Comparison of ENCODE assay signal across 8 cellular contexts in the genomic region with DNA sequence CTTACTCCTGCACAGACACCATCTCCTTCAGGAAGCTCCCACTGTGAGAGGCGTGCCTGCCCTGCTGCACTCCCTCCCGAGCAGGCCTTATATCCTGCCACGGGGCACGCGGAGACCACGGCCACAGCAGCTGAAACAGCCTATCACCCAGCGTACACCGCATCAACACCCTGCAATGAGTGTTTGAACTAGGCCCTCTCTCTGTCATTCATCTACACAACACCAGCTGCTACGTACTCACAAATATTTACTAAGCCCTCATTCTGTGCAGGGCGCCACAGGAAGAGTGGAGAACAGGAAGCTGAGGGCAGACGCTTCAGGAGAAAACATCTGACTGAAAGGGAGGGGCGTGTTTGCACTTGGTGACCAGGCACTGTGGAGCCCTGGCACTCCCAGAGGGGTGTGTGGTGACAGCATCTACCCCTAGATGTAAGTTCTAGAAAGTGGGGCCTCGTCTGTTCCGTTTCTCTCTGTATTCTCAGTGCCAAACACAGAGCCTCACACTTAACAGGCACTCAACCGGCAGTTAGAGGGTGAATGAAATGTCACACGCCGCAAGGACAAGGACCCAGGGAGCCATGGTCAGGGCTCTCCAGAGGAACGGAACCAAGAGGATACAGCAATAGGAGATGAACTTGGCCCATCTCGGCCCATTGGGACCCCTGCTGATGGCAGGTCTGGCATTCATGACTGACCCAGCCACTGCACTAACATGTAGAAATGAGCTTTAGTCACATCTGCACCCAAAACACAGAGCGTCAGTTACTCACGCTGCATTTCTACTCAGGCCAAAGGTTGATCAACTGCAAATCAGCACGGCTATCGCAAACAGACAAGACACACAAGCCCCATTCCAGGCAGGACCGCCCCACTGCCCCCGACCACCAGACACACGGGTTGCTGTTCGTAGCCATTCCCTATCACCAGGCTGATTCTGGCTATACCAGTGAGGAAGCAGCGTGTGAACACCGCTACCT. TPM values are rescaled to one million over a fixed set of nuclear protein-coding genes. Genes with fewer than 3 reads are reported as not detected.
DNase-seq lines count a peak whose midpoint lies in the region; ATAC-seq, FAIRE-seq and TF ChIP-seq lines count a peak whose summit lies in the region.

No MANE protein-coding gene starts in this region.

- H3K9ac ChIP-seq in H1 (replicated peaks in 1 of 4; ENCODE audit: extremely low read depth in 1 of 4, low read depth in 3 of 4, low read length in 3 of 4) = no peak overlapping the region

- H3K18ac ChIP-seq in H1 (ENCODE audit: extremely low read depth, low read length) = no peak overlapping the region

- no peaks in the 10 kb centered on the region for H3K27me3 ChIP-seq in H1 (replicated peaks in 1 of 4; ENCODE audit: control insufficient read depth in 3 of 4, extremely low read depth in 1 of 4, insufficient read depth in 3 of 4, low read length in 3 of 4)
- H3K27me3 ChIP-seq in aorta (ENCODE audit: control insufficient read depth in 1 of 2, insufficient read depth in 2 of 2, low read length in 1 of 2) = no peaks in the 10 kb centered on the region

- H2BK12ac ChIP-seq in H1 (ENCODE audit: low read depth, low read length) = no peak overlapping the region; the same call in 1 of the 2 replicates

- no peak for TF ChIP-seq RAD21 in H1 (IDR thresholded peaks at IDR 0.05 in 1 of 2, conservative IDR thresholded peaks at IDR 0.05 in 1 of 2; ENCODE audit: low read depth in 2 of 2, low read length in 2 of 2)

- no peak overlapping the region for H4K91ac ChIP-seq in H1 (replicated peaks; ENCODE audit: insufficient read length, low read length)

- H3K27ac ChIP-seq in H1 (ENCODE audit: low read depth, low read length) (no peak overlapping the region), aorta (ENCODE audit: low read depth in 1 of 2, low read length in 2 of 2) (no peak overlapping the region)

- H4K8ac ChIP-seq in H1 (ENCODE audit: extremely low read depth, insufficient read depth, low read length) = no peak overlapping the region

- TF ChIP-seq EP300 in H1 (IDR thresholded peaks at IDR 0.05; ENCODE audit: borderline replicate concordance in 1 of 2, low read depth in 2 of 2, low read length in 2 of 2) = no peak

- no peak; the same call in 1 of the 2 replicates for TF ChIP-seq POLR2A in GM12891 (IDR thresholded peaks at IDR 0.05; ENCODE audit: low read depth, low read length)
- no peak for TF ChIP-seq POLR2A in H1 (IDR thresholded peaks at IDR 0.05; ENCODE audit: control extremely low read depth in 1 of 2, low read depth in 2 of 2, low read length in 2 of 2)

- no peak overlapping the region for H3K56ac ChIP-seq in H1 (replicated peaks; ENCODE audit: insufficient read length, low read depth, low read length)

- H2BK20ac ChIP-seq in H1 (ENCODE audit: low read length) = no peak overlapping the region

- no peak overlapping the region for H3K4me3 ChIP-seq in H1 (ENCODE audit: extremely low read depth in 1 of 4, insufficient read depth in 2 of 4, low read depth in 3 of 4, low read length in 4 of 4)
- no peak overlapping the region for H3K4me3 ChIP-seq in aorta (ENCODE audit: low read length in 2 of 2)

- no peak overlapping the region; a peak in 1 of 4 replicates for H3K4me2 ChIP-seq in H1 (ENCODE audit: insufficient read depth in 1 of 2, low read depth in 2 of 2, low read length in 2 of 2)

- H3K36me3 ChIP-seq in H1 (ENCODE audit: control insufficient read depth in 2 of 4, insufficient read depth in 4 of 4, low read length in 3 of 4) = no peaks in the 10 kb centered on the region
- H3K36me3 ChIP-seq in aorta (ENCODE audit: control insufficient read depth in 1 of 2, insufficient read depth in 2 of 2, low read length in 1 of 2) = no peaks in the 10 kb centered on the region

- H3K79me1 ChIP-seq in H1 (ENCODE audit: low read depth, low read length) = peaks cover 55% of the 10 kb centered on the region

- POLR2A ChIA-PET in activated CD8-positive, alpha-beta T cell treated with anti-CD3 and anti-CD28 coated beads for 36 hours (lab: Charles Lee) = interaction anchor here (0.6 to 1.9 kb wide), 9 partner anchors 9 to 242 kb away, joined by 3 to 8 read pairs (median 5); partner anchors contain the start of gene CATSPERD
- POLR2A ChIA-PET in H1 (lab: Charles Lee; ENCODE audit: partially characterized antibody) = interaction anchor here (1.0 to 2.7 kb wide), 5 partner anchors 11 to 135 kb away, joined by 4 to 11 read pairs (median 6); partner anchors contain the start of genes NDUFA11, RANBP3 and VMAC

- 85% methylated on average over 26 of the region's 29 CpGs; no CpG with 5 or more reads in 1 of the 2 experiments for WGBS in H1 (ENCODE audit: extremely low coverage in 1 of 2, insufficient coverage in 1 of 2, insufficient read length in 1 of 2, insufficient replicate concordance in 2 of 2, low coverage in 1 of 2, low lambda C conversion rate in 2 of 2, missing lambda C conversion rate in 1 of 2), 2 experiments
- 69 to 73% methylated on average over 29 of the region's 29 CpGs for WGBS in aorta, 2 donors

- DNase-seq in GM12891 (ENCODE audit: insufficient read length, low spot score) (no peak), NCI-H2107 (lab: John Stamatoyannopoulos, UW) (peak; percentile 80), H1 (ENCODE audit: low read depth in 1 of 2, low spot score in 2 of 2) (no peak), aorta (peak in 1 of 2 donors; percentile 72), cerebellar nuclear complex (lab: John Stamatoyannopoulos, UW) (no peak)
- DNase-seq in activated CD8-positive, alpha-beta T cell treated with anti-CD3 and anti-CD28 coated beads for 36 hours = peak; percentile 79

- ATAC-seq in activated CD8-positive, alpha-beta T cell treated with anti-CD3 and anti-CD28 coated beads for 36 hours = peak; percentile 92
- peak; percentile 54 for ATAC-seq in aorta (ENCODE audit: low FRiP score)
- ATAC-seq in HG03378 (IDR thresholded peaks at IDR 0.05; ENCODE audit: unreplicated experiment) = no peak

- peak overlapping the region; percentile 11 for H3K4me3 Mint-ChIP-seq in activated CD8-positive, alpha-beta T cell treated with anti-CD3 and anti-CD28 coated beads for 36 hours
- H3K4me3 Mint-ChIP-seq in nephron = peak overlapping the region; percentile 2 to 11 (median 9)

- H3K9me3 Mint-ChIP-seq in activated CD8-positive, alpha-beta T cell treated with anti-CD3 and anti-CD28 coated beads for 36 hours = no peaks in the 10 kb centered on the region
- no peaks in the 10 kb centered on the region for H3K9me3 Mint-ChIP-seq in nephron

- H4K20me1 ChIP-seq in H1 (replicated peaks in 1 of 2; ENCODE audit: control insufficient read depth in 1 of 2, insufficient read depth in 2 of 2, low read length in 2 of 2) = peaks cover 59 to 60% of the 10 kb centered on the region in 2 experiments

- peak overlapping the region; percentile 61; the same call in 1 of the 2 replicates for H2BK5ac ChIP-seq in H1 (ENCODE audit: low read depth, low read length)

- peak; percentile 79 for FAIRE-seq in GM12891 (lab: Jason Lieb, UNC)
- FAIRE-seq in H1 (lab: Jason Lieb, UNC) = no peak

- no peak overlapping the region for H4K5ac ChIP-seq in H1 (ENCODE audit: insufficient read length, low read depth, low read length)

- no peak overlapping the region for H2BK120ac ChIP-seq in H1 (replicated peaks; ENCODE audit: low read depth, low read length)

- no peak overlapping the region for H2BK15ac ChIP-seq in H1 (ENCODE audit: low read length)

- H3K4ac ChIP-seq in H1 (replicated peaks; ENCODE audit: insufficient read length, low read depth, low read length) = no peak overlapping the region

- H3K9me3 ChIP-seq in H1 (ENCODE audit: insufficient read depth in 2 of 2, low read depth in 1 of 2, low read length in 1 of 2) = no peaks in the 10 kb centered on the region
- no peaks in the 10 kb centered on the region for H3K9me3 ChIP-seq in aorta (ENCODE audit: control insufficient read depth, low read length)

- peak overlapping the region; percentile 82 for H3K27ac Mint-ChIP-seq in activated CD8-positive, alpha-beta T cell treated with anti-CD3 and anti-CD28 coated beads for 36 hours
- peak overlapping the region; percentile 92 to 95 (median 93) for H3K27ac Mint-ChIP-seq in nephron

- H3K23me2 ChIP-seq in H1 (ENCODE audit: low read depth, low read length) = no peaks in the 10 kb centered on the region

- H3K27me3 Mint-ChIP-seq in activated CD8-positive, alpha-beta T cell treated with anti-CD3 and anti-CD28 coated beads for 36 hours = no peaks in the 10 kb centered on the region
- peaks cover 4% of the 10 kb centered on the region for H3K27me3 Mint-ChIP-seq in nephron (ENCODE audit: low read depth)

- H3K79me2 ChIP-seq in H1 (ENCODE audit: control insufficient read depth in 1 of 2, insufficient read depth in 2 of 2, low read length in 2 of 2) = peaks cover 12 to 96% of the 10 kb centered on the region in 2 experiments; a peak in 3 of 4 replicates

- H2AK5ac ChIP-seq in H1 (ENCODE audit: low read depth, low read length) = no peak overlapping the region

- H3K23ac ChIP-seq in H1 (ENCODE audit: insufficient read length) = no peak overlapping the region

- no peak overlapping the region for H3K14ac ChIP-seq in H1 (ENCODE audit: insufficient read length)

- H3K4me1 ChIP-seq in H1 (replicated peaks in 1 of 4; ENCODE audit: control insufficient read depth in 3 of 4, insufficient read depth in 4 of 4, low read length in 3 of 4) (peaks cover 7 to 27% (median 14%) of the 10 kb centered on the region in 4 experiments), aorta (ENCODE audit: control insufficient read depth in 1 of 2, insufficient read depth in 2 of 2, low read length in 2 of 2) (peaks cover 0 to 6% of the 10 kb centered on the region in 2 donors)

- H3K36me3 Mint-ChIP-seq in activated CD8-positive, alpha-beta T cell treated with anti-CD3 and anti-CD28 coated beads for 36 hours (ENCODE audit: low read depth) = peaks cover 22% of the 10 kb centered on the region
- peaks cover 3% of the 10 kb centered on the region for H3K36me3 Mint-ChIP-seq in nephron (ENCODE audit: low read depth)

- CTCF ChIA-PET in activated CD8-positive, alpha-beta T cell treated with anti-CD3 and anti-CD28 coated beads for 36 hours (lab: Charles Lee) = interaction anchor here (1.0 to 1.8 kb wide), 4 partner anchors 8 to 158 kb away, joined by 3 to 6 read pairs (median 4); no protein-coding TSS in a partner anchor
- CTCF ChIA-PET in H1 (lab: Charles Lee; ENCODE audit: partially characterized antibody) = interaction anchor here (1.0 to 2.0 kb wide), 3 partner anchors 10 to 158 kb away, joined by 3 to 7 read pairs (median 3); no protein-coding TSS in a partner anchor

- intact Hi-C loops in activated CD8-positive, alpha-beta T cell treated with anti-CD3 and anti-CD28 coated beads for 36 hours (cut with micrococcal nuclease) = no loop called here
- intact Hi-C loops in aorta (cut with DNase I) = no loop called here

- peaks cover 93% of the 10 kb centered on the region for H3K4me1 Mint-ChIP-seq in activated CD8-positive, alpha-beta T cell treated with anti-CD3 and anti-CD28 coated beads for 36 hours (ENCODE audit: low read depth)
- peaks cover 57% of the 10 kb centered on the region for H3K4me1 Mint-ChIP-seq in nephron

- no peak overlapping the region for H2AFZ ChIP-seq in H1 (ENCODE audit: low read length)

- TF ChIP-seq CTCF in activated CD8-positive, alpha-beta T cell treated with anti-CD3 and anti-CD28 coated beads for 36 hours (IDR thresholded peaks at IDR 0.05) = no peak
- TF ChIP-seq CTCF in H1 (IDR thresholded peaks at IDR 0.05; ENCODE audit: control extremely low read depth in 1 of 3, insufficient read depth in 1 of 3, low read depth in 1 of 3, low read length in 3 of 3) = no peak
- TF ChIP-seq CTCF in nephron (IDR thresholded peaks at IDR 0.05; ENCODE audit: unreplicated experiment in 3 of 3) = no peak

RNA-seq across cellular contexts. Expression of gene RANBP3, which starts 15.7 kb away (rescaled TPM):
- polyA plus RNA-seq in GM12891 (2012; ENCODE audit: low read depth, missing spikeins) = 40.5 TPM
- total RNA-seq in activated CD8-positive, alpha-beta T cell treated with anti-CD3 and anti-CD28 coated beads for 36 hours = 10 to 100 TPM; 74.3 to 87.5 TPM
- total RNA-seq in H1 (2021; fragmentation: NEBNext Ultra II Directional; extraction: Animal tissue kit (Norgen Biotek cat#: 25700)) = 87.0 and 95.4 TPM in 2 replicates
- polyA plus RNA-seq in H1 (2011; rRNA removed) = 122 and 159 TPM in 2 replicates
- 120 TPM for polyA plus RNA-seq in H1 (2011; cell fraction: cytosol; rRNA removed)
- polyA plus RNA-seq in H1 (2011; cell fraction: nucleus; rRNA removed) = 149 TPM
- polyA plus RNA-seq in H1 (2012, experiment 1 of 2) = 62.4 to 96.0 TPM (median 89.7 TPM) in 4 replicates
- polyA plus RNA-seq in H1 (2012, experiment 2 of 2) = 57.9 TPM
- 102 TPM for polyA plus RNA-seq in H1 (2013, experiment 1 of 2)
- polyA plus RNA-seq in H1 (2013, experiment 2 of 2) = 98.7 TPM
- 52.2 and 53.3 TPM in 2 replicates for polyA minus RNA-seq in H1 (2011; rRNA and poly(A)+ RNA removed)
- 65.6 TPM for polyA minus RNA-seq in H1 (2011; cell fraction: cytosol; rRNA and poly(A)+ RNA removed)
- polyA minus RNA-seq in H1 (2011; cell fraction: nucleus; rRNA and poly(A)+ RNA removed) = 34.1 TPM
- 10 to 100 TPM; 57.9 to 63.2 TPM for total RNA-seq in aorta
- 10 to 100 TPM; 19.5 to 43.3 TPM for polyA plus RNA-seq in aorta

RNA-seq across cellular contexts. Expression of gene CAPS, which starts 48.2 kb away (rescaled TPM):
- 2.9 TPM for polyA plus RNA-seq in GM12891 (2012; ENCODE audit: low read depth, missing spikeins)
- 1 to 10 TPM; 2.1 to 2.8 TPM for total RNA-seq in activated CD8-positive, alpha-beta T cell treated with anti-CD3 and anti-CD28 coated beads for 36 hours
- total RNA-seq in H1 (2021; fragmentation: NEBNext Ultra II Directional; extraction: Animal tissue kit (Norgen Biotek cat#: 25700)) = 1.8 and 2.1 TPM in 2 replicates
- polyA plus RNA-seq in H1 (2011; rRNA removed) (2.4 and 4.2 TPM in 2 replicates), aorta (10 to 100 TPM in 1 of 2 donors, 1 to 10 TPM in 1; 9.3 to 70.9 TPM)
- 4.2 TPM for polyA plus RNA-seq in H1 (2011; cell fraction: cytosol; rRNA removed)
- 8.2 TPM for polyA plus RNA-seq in H1 (2011; cell fraction: nucleus; rRNA removed)
- 1.9 to 3.7 TPM (median 2.8 TPM) in 4 replicates for polyA plus RNA-seq in H1 (2012, experiment 1 of 2)
- polyA plus RNA-seq in H1 (2012, experiment 2 of 2) = 1.7 TPM
- 2.1 TPM for polyA plus RNA-seq in H1 (2013, experiment 1 of 2)
- 1.4 TPM for polyA plus RNA-seq in H1 (2013, experiment 2 of 2)
- 0.24 and 0.47 TPM in 2 replicates for polyA minus RNA-seq in H1 (2011; rRNA and poly(A)+ RNA removed)
- polyA minus RNA-seq in H1 (2011; cell fraction: cytosol; rRNA and poly(A)+ RNA removed) = 0.66 TPM
- polyA minus RNA-seq in H1 (2011; cell fraction: nucleus; rRNA and poly(A)+ RNA removed) = 1.1 TPM
- total RNA-seq in aorta = 10 to 100 TPM in 1 of 2 donors, 1 to 10 TPM in 1; 9.4 to 14.0 TPM

RNA-seq across cellular contexts. Expression of gene VMAC, which starts 57.6 kb away (rescaled TPM):
- polyA plus RNA-seq in GM12891 (2012; ENCODE audit: low read depth, missing spikeins) = 2.4 TPM
- total RNA-seq in activated CD8-positive, alpha-beta T cell treated with anti-CD3 and anti-CD28 coated beads for 36 hours = 1 to 10 TPM; 1.2 to 2.5 TPM
- 1.2 and 1.3 TPM in 2 replicates for total RNA-seq in H1 (2021; fragmentation: NEBNext Ultra II Directional; extraction: Animal tissue kit (Norgen Biotek cat#: 25700))
- polyA plus RNA-seq in H1 (2011; rRNA removed) = 2.2 and 3.9 TPM in 2 replicates
- 3.9 TPM for polyA plus RNA-seq in H1 (2011; cell fraction: cytosol; rRNA removed)
- polyA plus RNA-seq in H1 (2011; cell fraction: nucleus; rRNA removed) = 5.9 TPM
- 1.3 to 2.1 TPM (median 1.8 TPM) in 4 replicates for polyA plus RNA-seq in H1 (2012, experiment 1 of 2)
- polyA plus RNA-seq in H1 (2012, experiment 2 of 2) = 1.1 TPM
- polyA plus RNA-seq in H1 (2013, experiment 1 of 2) = 1.2 TPM
- 1.5 TPM for polyA plus RNA-seq in H1 (2013, experiment 2 of 2)
- polyA minus RNA-seq in H1 (2011; rRNA and poly(A)+ RNA removed) = 0.56 and 1.1 TPM in 2 replicates
- polyA minus RNA-seq in H1 (2011; cell fraction: cytosol; rRNA and poly(A)+ RNA removed) = 2.6 TPM
- 2.6 TPM for polyA minus RNA-seq in H1 (2011; cell fraction: nucleus; rRNA and poly(A)+ RNA removed)
- total RNA-seq in aorta = 1 to 10 TPM; 3.9 to 9.2 TPM
- 1 to 10 TPM; 1.9 to 6.9 TPM for polyA plus RNA-seq in aorta

RNA-seq across cellular contexts. Expression of gene NDUFA11, which starts 58.7 kb away (rescaled TPM):
- 307 TPM for polyA plus RNA-seq in GM12891 (2012; ENCODE audit: low read depth, missing spikeins)
- total RNA-seq in activated CD8-positive, alpha-beta T cell treated with anti-CD3 and anti-CD28 coated beads for 36 hours = 100 to 1,000 TPM; 233 to 237 TPM
- total RNA-seq in H1 (2021; fragmentation: NEBNext Ultra II Directional; extraction: Animal tissue kit (Norgen Biotek cat#: 25700)) = 205 and 206 TPM in 2 replicates
- 1,037 and 1,353 TPM in 2 replicates for polyA plus RNA-seq in H1 (2011; rRNA removed)
- polyA plus RNA-seq in H1 (2011; cell fraction: cytosol; rRNA removed) = 521 TPM
- 400 TPM for polyA plus RNA-seq in H1 (2011; cell fraction: nucleus; rRNA removed)
- 90.6 to 331 TPM (median 298 TPM) in 4 replicates for polyA plus RNA-seq in H1 (2012, experiment 1 of 2)
- polyA plus RNA-seq in H1 (2012, experiment 2 of 2) = 720 TPM
- polyA plus RNA-seq in H1 (2013, experiment 1 of 2) = 258 TPM
- polyA plus RNA-seq in H1 (2013, experiment 2 of 2) = 272 TPM
- 28.0 and 42.3 TPM in 2 replicates for polyA minus RNA-seq in H1 (2011; rRNA and poly(A)+ RNA removed)
- 42.3 TPM for polyA minus RNA-seq in H1 (2011; cell fraction: cytosol; rRNA and poly(A)+ RNA removed)
- 35.8 TPM for polyA minus RNA-seq in H1 (2011; cell fraction: nucleus; rRNA and poly(A)+ RNA removed)
- 100 to 1,000 TPM; 138 to 151 TPM for total RNA-seq in aorta
- 100 to 1,000 TPM; 326 to 405 TPM for polyA plus RNA-seq in aorta

Comparison
In these comparisons a context has a peak if more than half of its experiments do, and no peak if none do; other contexts are left out.
1. DNase-seq: peak in NCI-H2107 (single experiment) and activated CD8-positive, alpha-beta T cell treated with anti-CD3 and anti-CD28 coated beads for 36 hours (single experiment); none in GM12891 (single experiment), H1 (0 of 2) and cerebellar nuclear complex (0 of 2).